In the genomic region with DNA sequence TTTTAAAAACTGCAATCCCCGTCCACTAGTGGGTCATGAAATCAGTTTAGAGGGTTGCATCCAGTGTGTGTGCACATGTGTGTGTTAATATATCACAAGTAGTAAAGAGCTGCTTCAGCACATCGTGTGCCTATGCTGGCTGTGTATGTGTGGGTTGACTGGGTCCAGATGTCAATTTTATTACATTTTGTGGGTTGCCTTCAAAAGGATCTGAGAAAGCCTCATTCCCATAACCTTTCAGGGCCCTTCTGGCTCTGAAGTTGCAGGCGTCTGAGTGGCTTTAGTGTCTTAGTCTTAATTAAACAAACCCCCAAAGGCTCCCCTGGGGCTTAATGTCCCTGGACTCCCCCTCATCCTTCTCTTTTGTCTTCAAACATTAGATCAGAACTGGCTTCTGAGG, we compare ENCODE assay signal across 24 cellular contexts. TPM values are rescaled to one million over a fixed set of nuclear protein-coding genes. Genes with fewer than 3 reads are reported as not detected.
A peak's percentile ranks its signal among the peaks of the same experiment; 100 is the strongest.
DNase-seq lines count a peak whose midpoint lies in the region; ATAC-seq and TF ChIP-seq lines count a peak whose summit lies in the region.
"Had no signal": no experiment of that assay in that cellular context is flagged by ENCODE, and none has a peak within 500 bp of the region (broad histone marks: within the 10 kb centered on the region; RNA-seq: fewer than 3 reads in every experiment).

No MANE protein-coding gene starts in this region.

- DNase-seq in SW480 (ENCODE audit: low spot score), result peak; percentile 24
- peak; percentile 51 for DNase-seq in fibroblast of villous mesenchyme (ENCODE audit: low read depth)
- DNase-seq in vagina (ENCODE audit: extremely low spot score in 2 of 2), result no peak
- DNase-seq in AML-193 (lab: John Stamatoyannopoulos, UW), result no peak
- no peak for DNase-seq in coronary artery (ENCODE audit: low spot score)
- DNase-seq: C1 segment of cervical spinal cord; Caco-2; CD8-positive, alpha-beta T cell; KBM-7; MM.1S; NCI-H1092; NCI-H1417 treated with DMSO at 0.1 percent for 48 hours; NCI-H1694 treated with DMSO at 0.1 percent for 48 hours; NCI-H2081; NCI-H2227 treated with DMSO at 0.1 percent for 48 hours; NCI-H526 treated with DMSO at 0.1 percent for 48 hours; SHP77 treated with DMSO at 0.1 percent for 48 hours had no signal

- POLR2A ChIA-PET in HEK293 (lab: Yijun Ruan, JAX), result no interaction called here

- CTCF ChIA-PET in HEK293 (lab: Yijun Ruan, JAX), result interaction anchor here (0.7 to 5.2 kb wide), 4 partner anchors 53 to 393 kb away, joined by 3 to 47 read pairs (median 3); no protein-coding TSS in a partner anchor

- H3K36me3 ChIP-seq in HEK293 (ENCODE audit: control insufficient read depth in 2 of 2, insufficient read depth in 1 of 2, low read length in 2 of 2), result no peaks in the 10 kb centered on the region
- H3K36me3 ChIP-seq in vagina, result no peaks in the 10 kb centered on the region

- H3K27ac ChIP-seq in HEK293 (ENCODE audit: extremely low read depth, low read depth, low read length), result no peak overlapping the region
- peak overlapping the region; percentile 27 for H3K27ac ChIP-seq in vagina
- H3K27ac ChIP-seq in coronary artery, result no peak overlapping the region
- H3K27ac ChIP-seq: RWPE1 had no signal

- TF ChIP-seq CTCF in HEK293 (tag by site-specific recombination; IDR thresholded peaks at IDR 0.05) (no peak), fibroblast of villous mesenchyme (IDR thresholded peaks at IDR 0.05; ENCODE audit: insufficient read depth, low read depth, low read length) (no peak), vagina (IDR thresholded peaks at IDR 0.05) (no peak), coronary artery (IDR thresholded peaks at IDR 0.05) (no peak)

- H3K4me1 ChIP-seq in HEK293 (ENCODE audit: control insufficient read depth, insufficient read depth, low read length), result no peaks in the 10 kb centered on the region
- H3K4me1 ChIP-seq in vagina, result peaks cover 29% of the 10 kb centered on the region
- H3K4me1 ChIP-seq: Caco-2 had no signal

- no peak overlapping the region for H3K4me3 ChIP-seq in HEK293 (ENCODE audit: low read depth, low read length)
- H3K4me3 ChIP-seq in fibroblast of villous mesenchyme (ENCODE audit: low read depth, low read length), result no peak overlapping the region
- no peak overlapping the region for H3K4me3 ChIP-seq in vagina
- no peak overlapping the region for H3K4me3 ChIP-seq in coronary artery

- no peaks in the 10 kb centered on the region for H3K9me3 ChIP-seq in HEK293 (ENCODE audit: control insufficient read depth, insufficient read depth, low read depth, low read length)
- H3K9me3 ChIP-seq in vagina, result no peaks in the 10 kb centered on the region
- H3K9me3 ChIP-seq: Caco-2 had no signal

- intact Hi-C loops in vagina (cut with DNase I), result no loop called here

- no peak for ATAC-seq in GM21423 (IDR thresholded peaks at IDR 0.05; ENCODE audit: unreplicated experiment)
- ATAC-seq: CD8-positive, alpha-beta T cell; HepG2 had no signal

- TF ChIP-seq POLR2A in vagina (IDR thresholded peaks at IDR 0.05), result no peak

- no peaks in the 10 kb centered on the region for H3K27me3 ChIP-seq in vagina

TF ChIP-seq in HEK293, 187 proteins besides CTCF, POLR2A, EP300 and RAD21:
- TF ChIP-seq ZNF521 (tag by site-specific recombination; IDR thresholded peaks at IDR 0.05) (no peak), ZFHX2 (tag by site-specific recombination; conservative IDR thresholded peaks at IDR 0.05) (peak; percentile 40)
TF ChIP-seq in HEK293: peak in this region for 1.

RNA-seq across cellular contexts. Expression of gene PLA2G2D, which starts 19.8 kb away (rescaled TPM):
- total RNA-seq in fibroblast of villous mesenchyme (not detected in 2 replicates), vagina (not detected)
- total RNA-seq: Caco-2; CD8-positive, alpha-beta T cell; H4; HepG2; HT1080; NCI-H460 had no signal

RNA-seq across cellular contexts. Expression of gene PLA2G5, which starts 29.5 kb away (rescaled TPM):
- total RNA-seq in fibroblast of villous mesenchyme (0.32 TPM in 1 of 2 replicates, not detected in the other), vagina (2.7 TPM)
- total RNA-seq: Caco-2; CD8-positive, alpha-beta T cell; H4; HepG2; HT1080; NCI-H460 had no signal

RNA-seq across cellular contexts. Expression of gene PLA2G2F, which starts 39.6 kb away (rescaled TPM):
- not detected in 2 replicates for total RNA-seq in fibroblast of villous mesenchyme
- not detected for total RNA-seq in vagina
- total RNA-seq: Caco-2; CD8-positive, alpha-beta T cell; H4; HepG2; HT1080; NCI-H460 had no signal

Comparison
In these comparisons a context has a peak if more than half of its experiments do, and no peak if none do; other contexts are left out.
1. DNase-seq: peak in SW480 (single experiment) and fibroblast of villous mesenchyme (single experiment); none in vagina (0 of 2), AML-193 (0 of 2) and coronary artery (single experiment).